Comparison of ENCODE assay signal across 10 cellular contexts in genomic region chr1:225447649-225448048, GRCh38. TPM values are rescaled to one million over a fixed set of nuclear protein-coding genes. Genes with fewer than 3 reads are reported as not detected.
A peak's percentile ranks its signal among the peaks of the same experiment; 100 is the strongest.
DNase-seq lines count a peak whose midpoint lies in the region; ATAC-seq, FAIRE-seq and TF ChIP-seq lines count a peak whose summit lies in the region.
"Had no signal": no experiment of that assay in that cellular context is flagged by ENCODE, and none has a peak within 500 bp of the region (broad histone marks: within the 10 kb centered on the region; RNA-seq: fewer than 3 reads in every experiment).

No MANE protein-coding gene starts in this region.

- 54% methylated on average over 7 of the region's 7 CpGs for WGBS in hepatocyte (ENCODE audit: low lambda C conversion rate, missing lambda C conversion rate)

- DNase-seq in Caco-2: no peak
- peak in 39 of 58 donors; percentile 12 to 79 (median 43) for DNase-seq in anterior cingulate cortex (lab: John Stamatoyannopoulos, UW)
- no peak for DNase-seq in hepatocyte (ENCODE audit: low spot score)
- DNase-seq in putamen (ENCODE audit: low spot score): peak; percentile 58
- DNase-seq in GM13977 (ENCODE audit: low spot score): no peak
- no peak for DNase-seq in D721Med (ENCODE audit: insufficient read length, low spot score)
- DNase-seq: NCI-H1417 treated with DMSO at 0.1 percent for 48 hours, SHP77 treated with DMSO at 0.1 percent for 48 hours had no signal

- H2AFZ ChIP-seq in hepatocyte: no peak overlapping the region

- H3K27me3 Mint-ChIP-seq in Caco-2 (ENCODE audit: insufficient read depth, unreplicated experiment): no peaks in the 10 kb centered on the region

- H3K4me3 Mint-ChIP-seq in Caco-2 (ENCODE audit: unreplicated experiment): peak overlapping the region; percentile 10

- no peaks in the 10 kb centered on the region for H3K79me2 ChIP-seq in hepatocyte

- no peak overlapping the region for H3K4me3 ChIP-seq in Caco-2 (ENCODE audit: low read depth, low read length)
- H3K4me3 ChIP-seq in hepatocyte: no peak overlapping the region

- H3K4me2 ChIP-seq in hepatocyte: peak overlapping the region; percentile 43

- no peaks in the 10 kb centered on the region for H4K20me1 ChIP-seq in hepatocyte (ENCODE audit: insufficient read depth, poor library complexity, severe bottlenecking)

- H3K36me3 ChIP-seq in Caco-2 (ENCODE audit: control insufficient read depth, insufficient read depth, low read length) (no peaks in the 10 kb centered on the region), hepatocyte (replicated peaks; ENCODE audit: insufficient read depth, low read depth) (no peaks in the 10 kb centered on the region)

- no peak for TF ChIP-seq CTCF in Caco-2 (IDR thresholded peaks at IDR 0.05; ENCODE audit: insufficient read depth in 1 of 2, low read depth in 1 of 2, low read length in 1 of 2, severe bottlenecking in 1 of 2, unreplicated experiment in 1 of 2)
- no peak for TF ChIP-seq CTCF in hepatocyte (IDR thresholded peaks at IDR 0.05; ENCODE audit: poor library complexity)
- no peak for TF ChIP-seq CTCF in GM13977 (IDR thresholded peaks at IDR 0.05; ENCODE audit: extremely low read depth, insufficient read depth, missing control alignments)
- no peak for TF ChIP-seq CTCF in D721Med (IDR thresholded peaks at IDR 0.05; ENCODE audit: insufficient read depth, missing control alignments)

- in situ Hi-C loops in GM13977 (cut with MboI; ENCODE audit: low pct_unique_long_range_greater_than_20kb, low sequenced_read_pairs, unreplicated experiment): no loop called here

- H3K9me3 Mint-ChIP-seq in Caco-2 (ENCODE audit: unreplicated experiment): no peaks in the 10 kb centered on the region

- H3K27ac Mint-ChIP-seq in Caco-2 (ENCODE audit: unreplicated experiment): no peak overlapping the region

- intact Hi-C loops in Caco-2 (cut with micrococcal nuclease; ENCODE audit: unreplicated experiment): no loop called here

- BruUV-seq in Caco-2 (replicated peaks; lab: Mats Ljungman, UMichigan): no TSS peak

- no peaks in the 10 kb centered on the region for H3K9me3 ChIP-seq in Caco-2
- H3K9me3 ChIP-seq in hepatocyte (ENCODE audit: low read depth): no peaks in the 10 kb centered on the region

- CTCF ChIA-PET in Caco-2 (lab: Charles Lee): no interaction called here

- H3K4me1 Mint-ChIP-seq in Caco-2 (ENCODE audit: low read depth, unreplicated experiment): peaks cover 11% of the 10 kb centered on the region

- H3K9me2 ChIP-seq in hepatocyte (replicated peaks; ENCODE audit: insufficient read depth): no peaks in the 10 kb centered on the region

- peak overlapping the region; percentile 72 for H3K27ac ChIP-seq in hepatocyte

- no peak for FAIRE-seq in D721Med (lab: Jason Lieb, UNC)

- peaks cover 6% of the 10 kb centered on the region for H3K4me1 ChIP-seq in Caco-2
- H3K4me1 ChIP-seq in hepatocyte (ENCODE audit: insufficient read depth): peaks cover 22% of the 10 kb centered on the region

- H3K36me3 Mint-ChIP-seq in Caco-2 (ENCODE audit: insufficient read depth, unreplicated experiment): no peaks in the 10 kb centered on the region

- POLR2A ChIA-PET in Caco-2 (lab: Charles Lee): no interaction called here

- ATAC-seq in GM21619 (IDR thresholded peaks at IDR 0.05; ENCODE audit: unreplicated experiment) (no peak), GM21576 (IDR thresholded peaks at IDR 0.05; ENCODE audit: unreplicated experiment) (no peak)

- H3K27me3 ChIP-seq in Caco-2 (replicated peaks; ENCODE audit: control insufficient read depth, insufficient read depth, low read length): no peaks in the 10 kb centered on the region
- no peaks in the 10 kb centered on the region for H3K27me3 ChIP-seq in hepatocyte

RNA-seq across cellular contexts. Expression of gene LBR, which starts 19.8 kb away (rescaled TPM):
- 127 and 149 TPM in 2 replicates for total RNA-seq in Caco-2 (2022)
- 54.2 and 65.9 TPM in 2 replicates for total RNA-seq in hepatocyte
- 29.6 and 33.3 TPM in 2 replicates for polyA plus RNA-seq in hepatocyte

Comparison
In these comparisons a context has a peak if more than half of its experiments do, and no peak if none do; other contexts are left out.
1. DNase-seq: peak in anterior cingulate cortex (39 of 58) and putamen (single experiment); none in Caco-2 (0 of 2), hepatocyte (single experiment), GM13977 (single experiment) and D721Med (single experiment).